Comparison of ENCODE assay signal across 14 cellular contexts in the genomic region with DNA sequence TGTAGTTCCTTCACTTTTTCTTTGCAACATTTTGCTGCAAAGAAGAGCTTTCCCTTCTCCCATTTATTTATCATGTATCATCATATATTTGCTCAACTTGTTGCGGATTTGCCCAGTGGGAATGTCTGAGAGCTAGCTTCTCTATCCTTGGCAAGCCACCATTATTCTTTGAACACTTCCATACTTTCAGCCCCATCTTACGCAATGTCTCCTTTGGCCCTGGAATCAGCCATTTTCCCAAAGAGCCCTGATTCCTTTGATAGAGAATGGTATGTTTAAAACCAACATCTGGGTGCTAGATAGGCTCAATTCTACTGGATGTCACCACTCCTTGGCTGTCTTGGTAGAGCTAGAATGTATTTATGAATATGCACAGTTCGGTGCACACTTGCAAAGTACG. TPM values are rescaled to one million over a fixed set of nuclear protein-coding genes. Genes with fewer than 3 reads are reported as not detected.
DNase-seq lines count a peak whose midpoint lies in the region; ATAC-seq, FAIRE-seq and TF ChIP-seq lines count a peak whose summit lies in the region.
"Had no signal": no experiment of that assay in that cellular context is flagged by ENCODE, and none has a peak within 500 bp of the region (broad histone marks: within the 10 kb centered on the region; RNA-seq: fewer than 3 reads in every experiment).

No MANE protein-coding gene starts in this region.

- H3K9me1 ChIP-seq in IMR-90 (ENCODE audit: insufficient read depth, low read length) (no peaks in the 10 kb centered on the region), K562 (ENCODE audit: control insufficient read depth, insufficient read depth, low read length) (no peaks in the 10 kb centered on the region)

- H2AK9ac ChIP-seq in IMR-90 (replicated peaks; ENCODE audit: low read depth, low read length, poor library complexity) = no peak overlapping the region

- H3K4me3 ChIP-seq in IMR-90 (ENCODE audit: insufficient read depth, low read depth, low read length) (no peak overlapping the region), K562 (no peak overlapping the region)
- H3K4me3 ChIP-seq: BLaER1 had no signal

- H3K27ac ChIP-seq in IMR-90 (ENCODE audit: insufficient read depth, low read length) (no peak overlapping the region), K562 (ENCODE audit: extremely low read depth, low read depth, low read length) (no peak overlapping the region)
- H3K27ac ChIP-seq: 22Rv1, BLaER1 had no signal

- H3K79me2 ChIP-seq in K562 (ENCODE audit: control insufficient read depth, insufficient read depth, low read length) = no peaks in the 10 kb centered on the region

- no peak overlapping the region for H3K23ac ChIP-seq in IMR-90 (ENCODE audit: low read depth, low read length)

- no peak overlapping the region for H3K18ac ChIP-seq in IMR-90 (ENCODE audit: low read depth, low read length)

- peaks cover 2% of the 10 kb centered on the region for H3K4me1 Mint-ChIP-seq in activated naive CD4-positive, alpha-beta T cell treated with anti-CD3 and anti-CD28 coated beads, Interleukin-2, amount 10 ng/mL, durations not matched to agents 7 days and 5 days
- H3K4me1 Mint-ChIP-seq in stimulated activated effector memory CD8-positive, alpha-beta T cell treated with anti-CD3 and anti-CD28 coated beads, Interleukin-12 subunit alpha, Interleukin-12 subunit beta, amount 100 ng/mL, for 72 hours = peaks cover 5% of the 10 kb centered on the region
- peaks cover 5 to 13% of the 10 kb centered on the region in 2 donors for H3K4me1 Mint-ChIP-seq in immature natural killer cell
- no peaks in the 10 kb centered on the region for H3K4me1 Mint-ChIP-seq in endothelial cell (ENCODE audit: unreplicated experiment)

- in situ Hi-C loops in IMR-90 (cut with MboI; ENCODE audit: low sequenced_read_pairs) = loop anchor here (10.0 kb wide), 1 partner anchor 328 kb away; no protein-coding TSS in a partner anchor
- in situ Hi-C loops in K562 (cut with MboI) = no loop called here

- H2AK5ac ChIP-seq in IMR-90 (ENCODE audit: low read depth, low read length) = no peak overlapping the region

- no peak overlapping the region for H4K8ac ChIP-seq in IMR-90 (ENCODE audit: low read depth in 2 of 2, low read length in 2 of 2)

- no peak overlapping the region for H3K4me2 ChIP-seq in IMR-90 (ENCODE audit: low read depth, low read length)
- no peak overlapping the region for H3K4me2 ChIP-seq in K562 (ENCODE audit: insufficient read depth, low read length)
- H3K4me2 ChIP-seq: BLaER1 had no signal

- H3K9ac ChIP-seq in IMR-90 (ENCODE audit: low read depth, low read length) (no peak overlapping the region), K562 (ENCODE audit: insufficient read depth in 1 of 2, low read depth in 2 of 2, low read length in 2 of 2) (no peak overlapping the region)
- H3K9ac ChIP-seq: BLaER1 had no signal

- no CpG with 5 or more reads among the region's 4 CpGs for WGBS in IMR-90 (ENCODE audit: extremely low coverage in 2 of 2, insufficient read length in 1 of 2), 2 experiments
- WGBS in K562 (ENCODE audit: insufficient coverage, low coverage, missing lambda C conversion rate) = 92% methylated on average over 4 of the region's 4 CpGs

- H4K5ac ChIP-seq in IMR-90 (ENCODE audit: low read depth, low read length) = no peak overlapping the region

- POLR2A ChIA-PET in IMR-90 (lab: Charles Lee; ENCODE audit: unreplicated experiment) (no interaction called here), K562 (lab: Yijun Ruan, JAX) (interaction anchor here (1.3 kb wide), 1 partner anchor 13 kb away, joined by 4 read pairs; no protein-coding TSS in a partner anchor)

- H3K79me1 ChIP-seq in IMR-90 (ENCODE audit: low read depth in 1 of 2, low read length in 2 of 2) = peaks cover 0 to 6% of the 10 kb centered on the region in 2 experiments; a peak in 3 of 4 replicates

- no peak for DNase-seq in activated naive CD4-positive, alpha-beta T cell treated with anti-CD3 and anti-CD28 coated beads, Interleukin-2, amount 10 ng/mL, durations not matched to agents 7 days and 5 days
- no peak for DNase-seq in activated naive CD4-positive, alpha-beta T cell treated with anti-CD3 and anti-CD28 coated beads, Interleukin-2, amount 50 U/mL, for 72 hours (ENCODE audit: low spot score in 2 of 2)
- DNase-seq in IMR-90 (no peak), K562 (ENCODE audit: extremely low read depth in 1 of 4, low spot score in 3 of 4) (no peak), immature natural killer cell (no peak), endothelial cell (ENCODE audit: low spot score) (no peak)
- no peak for DNase-seq in stimulated activated effector memory CD8-positive, alpha-beta T cell treated with anti-CD3 and anti-CD28 coated beads, Interleukin-12 subunit alpha, Interleukin-12 subunit beta, amount 100 ng/mL, for 72 hours (ENCODE audit: low spot score in 2 of 2)
- DNase-seq: DMS53, GF-D8, H7, KBM-7 had no signal

- H4K20me1 ChIP-seq in IMR-90 (ENCODE audit: insufficient read depth, low read length) = no peaks in the 10 kb centered on the region
- H4K20me1 ChIP-seq in K562 (replicated peaks; ENCODE audit: control insufficient read depth, insufficient read depth, low read length) = no peaks in the 10 kb centered on the region

- CTCF ChIA-PET in activated naive CD4-positive, alpha-beta T cell treated with anti-CD3 and anti-CD28 coated beads, Interleukin-2, amount 10 ng/mL, durations not matched to agents 7 days and 5 days (lab: Charles Lee) = interaction anchor here (1.1 to 7.5 kb wide), 3 partner anchors 198 to 626 kb away, joined by 3 to 64 read pairs (median 10); no protein-coding TSS in a partner anchor
- CTCF ChIA-PET in IMR-90 (lab: Yijun Ruan, JAX) = interaction anchor here (1.0 kb wide), 1 partner anchor 626 kb away, joined by 3 read pairs; no protein-coding TSS in a partner anchor
- CTCF ChIA-PET in K562 (lab: Yijun Ruan, JAX; ENCODE audit: low intra/inter-chr PET ratio) = interaction anchor here (0.9 kb wide), 1 partner anchor 324 kb away, joined by 3 read pairs; no protein-coding TSS in a partner anchor

- no peak overlapping the region for H2BK120ac ChIP-seq in IMR-90 (ENCODE audit: low read depth, low read length)

- no peak overlapping the region for H2BK5ac ChIP-seq in IMR-90 (ENCODE audit: low read depth, low read length, poor library complexity, severe bottlenecking)

- TF ChIP-seq POLR2A in IMR-90 (IDR thresholded peaks at IDR 0.05; ENCODE audit: low read depth, low read length) = no peak
- TF ChIP-seq POLR2A in K562 (conservative IDR thresholded peaks at IDR 0.05) = no peak

- no peak overlapping the region for H3K4me3 Mint-ChIP-seq in activated naive CD4-positive, alpha-beta T cell treated with anti-CD3 and anti-CD28 coated beads, Interleukin-2, amount 10 ng/mL, durations not matched to agents 7 days and 5 days
- no peak overlapping the region for H3K4me3 Mint-ChIP-seq in stimulated activated effector memory CD8-positive, alpha-beta T cell treated with anti-CD3 and anti-CD28 coated beads, Interleukin-12 subunit alpha, Interleukin-12 subunit beta, amount 100 ng/mL, for 72 hours
- H3K4me3 Mint-ChIP-seq in immature natural killer cell (no peak overlapping the region), endothelial cell (ENCODE audit: unreplicated experiment) (no peak overlapping the region)

- H3K27me3 ChIP-seq in IMR-90 (ENCODE audit: control insufficient read depth, insufficient read depth, low read length) (no peaks in the 10 kb centered on the region), K562 (ENCODE audit: control insufficient read depth in 2 of 2, insufficient read depth in 2 of 2, low read length in 2 of 2) (no peaks in the 10 kb centered on the region)
- H3K27me3 ChIP-seq: BLaER1 had no signal

- H2BK20ac ChIP-seq in IMR-90 (ENCODE audit: low read depth, low read length) = no peak overlapping the region

- H2AFZ ChIP-seq in IMR-90 (replicated peaks; ENCODE audit: low read length, poor library complexity) (no peak overlapping the region), K562 (ENCODE audit: low read depth, low read length) (no peak overlapping the region)

- H3K9me3 Mint-ChIP-seq in activated naive CD4-positive, alpha-beta T cell treated with anti-CD3 and anti-CD28 coated beads, Interleukin-2, amount 10 ng/mL, durations not matched to agents 7 days and 5 days = no peaks in the 10 kb centered on the region
- no peaks in the 10 kb centered on the region for H3K9me3 Mint-ChIP-seq in activated naive CD4-positive, alpha-beta T cell treated with anti-CD3 and anti-CD28 coated beads, Interleukin-2, amount 50 U/mL, for 72 hours
- no peaks in the 10 kb centered on the region for H3K9me3 Mint-ChIP-seq in stimulated activated effector memory CD8-positive, alpha-beta T cell treated with anti-CD3 and anti-CD28 coated beads, Interleukin-12 subunit alpha, Interleukin-12 subunit beta, amount 100 ng/mL, for 72 hours
- no peaks in the 10 kb centered on the region for H3K9me3 Mint-ChIP-seq in immature natural killer cell
- H3K9me3 Mint-ChIP-seq in endothelial cell (ENCODE audit: unreplicated experiment) = no peaks in the 10 kb centered on the region

- no peak overlapping the region for H4K91ac ChIP-seq in IMR-90 (ENCODE audit: insufficient read depth, low read depth, low read length)

- TF ChIP-seq RAD21 in IMR-90 (IDR thresholded peaks at IDR 0.05; ENCODE audit: low read length) (no peak), K562 (CRISPR knock-in tag; conservative IDR thresholded peaks at IDR 0.05 in 1 of 2, IDR thresholded peaks at IDR 0.05 in 1 of 2) (no peak)

- no peak for FAIRE-seq in K562 (lab: Jason Lieb, UNC)
- FAIRE-seq: GM19239 had no signal

- H3K9me3 ChIP-seq in IMR-90 (ENCODE audit: control insufficient read depth, insufficient read depth, low read length) = no peaks in the 10 kb centered on the region
- H3K9me3 ChIP-seq in K562 (replicated peaks; ENCODE audit: control insufficient read depth, insufficient read depth, low read depth, low read length) = no peaks in the 10 kb centered on the region
- H3K9me3 ChIP-seq: BLaER1 had no signal

- H3K56ac ChIP-seq in IMR-90 (ENCODE audit: extremely low read depth, insufficient read depth, low read length) = no peak overlapping the region

- dilution Hi-C loops in IMR-90 (cut with HindIII; ENCODE audit: low sequenced_read_pairs, unreplicated experiment) = no loop called here

- no peak for TF ChIP-seq CTCF in IMR-90 (conservative IDR thresholded peaks at IDR 0.05; ENCODE audit: low read depth, low read length)
- TF ChIP-seq CTCF in K562 (IDR thresholded peaks at IDR 0.05 in 2 of 3, conservative IDR thresholded peaks at IDR 0.05 in 1 of 3; ENCODE audit: insufficient read depth in 2 of 3, low read depth in 1 of 3, low read length in 3 of 3) = no peak
- TF ChIP-seq CTCF in endothelial cell (IDR thresholded peaks at IDR 0.05; ENCODE audit: unreplicated experiment) = no peak

- intact Hi-C loops in IMR-90 (cut with micrococcal nuclease) (no loop called here), K562 (cut with micrococcal nuclease) (no loop called here)

- ATAC-seq in activated naive CD4-positive, alpha-beta T cell treated with anti-CD3 and anti-CD28 coated beads, Interleukin-2, amount 50 U/mL, for 72 hours = no peak
- ATAC-seq in IMR-90 (ENCODE audit: low read depth) = no peak
- ATAC-seq in K562 = no peak
- ATAC-seq in stimulated activated effector memory CD8-positive, alpha-beta T cell treated with anti-CD3 and anti-CD28 coated beads, Interleukin-12 subunit alpha, Interleukin-12 subunit beta, amount 100 ng/mL, for 72 hours = no peak

- peak overlapping the region; percentile 9 for H3K27ac Mint-ChIP-seq in activated naive CD4-positive, alpha-beta T cell treated with anti-CD3 and anti-CD28 coated beads, Interleukin-2, amount 10 ng/mL, durations not matched to agents 7 days and 5 days
- H3K27ac Mint-ChIP-seq in activated naive CD4-positive, alpha-beta T cell treated with anti-CD3 and anti-CD28 coated beads, Interleukin-2, amount 50 U/mL, for 72 hours = no peak overlapping the region
- peak overlapping the region; percentile 12 for H3K27ac Mint-ChIP-seq in stimulated activated effector memory CD8-positive, alpha-beta T cell treated with anti-CD3 and anti-CD28 coated beads, Interleukin-12 subunit alpha, Interleukin-12 subunit beta, amount 100 ng/mL, for 72 hours
- H3K27ac Mint-ChIP-seq in immature natural killer cell = no peak overlapping the region
- no peak overlapping the region for H3K27ac Mint-ChIP-seq in endothelial cell (ENCODE audit: unreplicated experiment)

- H3K4ac ChIP-seq in IMR-90 (ENCODE audit: low read depth, low read length) = no peak overlapping the region

- H2BK15ac ChIP-seq in IMR-90 (ENCODE audit: low read depth, low read length) = no peak overlapping the region

- TF ChIP-seq EP300 in K562 (IDR thresholded peaks at IDR 0.05; ENCODE audit: low read length) = no peak

- H3K36me3 Mint-ChIP-seq in activated naive CD4-positive, alpha-beta T cell treated with anti-CD3 and anti-CD28 coated beads, Interleukin-2, amount 10 ng/mL, durations not matched to agents 7 days and 5 days = peaks cover 41% of the 10 kb centered on the region
- peaks cover 0 to 6% of the 10 kb centered on the region in 2 donors for H3K36me3 Mint-ChIP-seq in activated naive CD4-positive, alpha-beta T cell treated with anti-CD3 and anti-CD28 coated beads, Interleukin-2, amount 50 U/mL, for 72 hours
- peaks cover 47% of the 10 kb centered on the region for H3K36me3 Mint-ChIP-seq in stimulated activated effector memory CD8-positive, alpha-beta T cell treated with anti-CD3 and anti-CD28 coated beads, Interleukin-12 subunit alpha, Interleukin-12 subunit beta, amount 100 ng/mL, for 72 hours
- H3K36me3 Mint-ChIP-seq in immature natural killer cell (peaks cover 0 to 20% (median 4%) of the 10 kb centered on the region in 3 donors), endothelial cell (ENCODE audit: low read depth, unreplicated experiment) (peaks cover 5% of the 10 kb centered on the region)

- no peaks in the 10 kb centered on the region for H3K27me3 Mint-ChIP-seq in activated naive CD4-positive, alpha-beta T cell treated with anti-CD3 and anti-CD28 coated beads, Interleukin-2, amount 10 ng/mL, durations not matched to agents 7 days and 5 days
- H3K27me3 Mint-ChIP-seq in immature natural killer cell (ENCODE audit: low read depth in 3 of 3) (peaks cover 0 to 3% (median 0%) of the 10 kb centered on the region in 3 donors), endothelial cell (ENCODE audit: unreplicated experiment) (no peaks in the 10 kb centered on the region)

- H3K36me3 ChIP-seq in IMR-90 (ENCODE audit: control insufficient read depth, insufficient read depth, low read length) (peaks cover 5% of the 10 kb centered on the region), K562 (ENCODE audit: control insufficient read depth, insufficient read depth, low read length) (peaks cover 11% of the 10 kb centered on the region)

- no TSS peak for BruUV-seq in IMR-90 (replicated peaks; lab: Mats Ljungman, UMichigan)
- BruUV-seq in K562 (replicated peaks; lab: Mats Ljungman, UMichigan) = no TSS peak

- H3K14ac ChIP-seq in IMR-90 (replicated peaks; ENCODE audit: low read depth, low read length) = no peak overlapping the region

- H3K4me1 ChIP-seq in IMR-90 (ENCODE audit: control insufficient read depth, insufficient read depth, low read length) (no peaks in the 10 kb centered on the region; the same call in 1 of the 2 replicates), K562 (replicated peaks in 1 of 2; ENCODE audit: control insufficient read depth in 2 of 2, insufficient read depth in 2 of 2, low read length in 2 of 2) (no peaks in the 10 kb centered on the region)

RNA-seq across cellular contexts. Expression of a gene that starts 12.6 kb away (rescaled TPM):
- total RNA-seq in activated naive CD4-positive, alpha-beta T cell treated with anti-CD3 and anti-CD28 coated beads, Interleukin-2, amount 50 U/mL, for 72 hours = 1 to 10 TPM; 4.6 to 9.4 TPM
- 8.1 and 8.9 TPM in 2 replicates for total RNA-seq in IMR-90 (2012; rRNA removed)
- 3.6 and 3.9 TPM in 2 replicates for polyA plus RNA-seq in IMR-90 (2012; rRNA removed)
- polyA plus RNA-seq in IMR-90 (2012; cell fraction: cytosol; rRNA removed) = 0.58 and 1.4 TPM in 2 replicates
- polyA plus RNA-seq in IMR-90 (2012; cell fraction: nucleus; rRNA removed; ENCODE audit: low replicate concordance) = 0.38 and 2.1 TPM in 2 replicates
- 4.1 and 11.4 TPM in 2 replicates for total RNA-seq in K562 (2011; cell fraction: chromatin; rRNA removed; ENCODE audit: low replicate concordance)
- total RNA-seq in K562 (2011; cell fraction: nucleolus; rRNA removed) = 4.2 and 5.7 TPM in 2 replicates
- total RNA-seq in K562 (2011; cell fraction: nucleoplasm; rRNA removed) = 7.0 and 7.2 TPM in 2 replicates
- total RNA-seq in K562 (2014; rRNA removed) = 11.2 and 12.3 TPM in 2 replicates
- 20.2 and 21.1 TPM in 2 replicates for total RNA-seq in K562 (2014; rRNA removed; fragmentation: Illumina TruSeq; extraction: Trizol)
- total RNA-seq in K562 (2015; rRNA removed; fragmentation: Illumina TruSeq; extraction: Trizol) = 21.5 and 22.6 TPM in 2 replicates
- total RNA-seq in K562 (2021) = 11.8 and 16.1 TPM in 2 replicates
- polyA plus RNA-seq in K562 (2011; rRNA removed) = 15.0 and 19.8 TPM in 2 replicates
- 4.4 and 7.5 TPM in 2 replicates for polyA plus RNA-seq in K562 (2011; cell fraction: cytosol; rRNA removed)
- 3.9 and 5.7 TPM in 2 replicates for polyA plus RNA-seq in K562 (2011; cell fraction: nucleus; rRNA removed)
- 10.6 and 13.6 TPM in 2 replicates for polyA plus RNA-seq in K562 (2012)
- polyA plus RNA-seq in K562 (2014; fragmentation: Illumina TruSeq; extraction: Trizol) = 15.4 and 15.5 TPM in 2 replicates
- polyA plus RNA-seq in K562 (2014; fragmentation: Nextera tagmentation; extraction: Ambion mirVana) = 10 to 100 TPM; 26.1 to 32.6 TPM
- 10.8 and 13.0 TPM in 2 replicates for polyA plus RNA-seq in K562 (2014; rRNA removed)
- polyA minus RNA-seq in K562 (2011; rRNA and poly(A)+ RNA removed) = 10.6 and 14.0 TPM in 2 replicates
- 4.4 and 11.8 TPM in 2 replicates for polyA minus RNA-seq in K562 (2011; cell fraction: cytosol; rRNA and poly(A)+ RNA removed)
- polyA minus RNA-seq in K562 (2011; cell fraction: nucleus; rRNA and poly(A)+ RNA removed) = 2.6 and 6.6 TPM in 2 replicates
- 10 to 100 TPM in 2 of 3 donors, 1 to 10 TPM in 1; 4.3 to 14.1 (median 10.2) TPM for polyA plus RNA-seq in immature natural killer cell
- 16.0 TPM for total RNA-seq in endothelial cell (ENCODE audit: unreplicated experiment)

RNA-seq across cellular contexts. Expression of a gene that starts 55.2 kb away (rescaled TPM):
- 10 to 100 TPM; 12.4 to 15.5 TPM for total RNA-seq in activated naive CD4-positive, alpha-beta T cell treated with anti-CD3 and anti-CD28 coated beads, Interleukin-2, amount 50 U/mL, for 72 hours
- 22.9 and 26.7 TPM in 2 replicates for total RNA-seq in IMR-90 (2012; rRNA removed)
- 4.8 and 6.4 TPM in 2 replicates for polyA plus RNA-seq in IMR-90 (2012; rRNA removed)
- 0.89 and 1.4 TPM in 2 replicates for polyA plus RNA-seq in IMR-90 (2012; cell fraction: cytosol; rRNA removed)
- polyA plus RNA-seq in IMR-90 (2012; cell fraction: nucleus; rRNA removed; ENCODE audit: low replicate concordance) = 2.9 and 18.2 TPM in 2 replicates
- total RNA-seq in K562 (2011; cell fraction: chromatin; rRNA removed; ENCODE audit: low replicate concordance) = 9.0 and 26.4 TPM in 2 replicates
- 2.8 and 3.9 TPM in 2 replicates for total RNA-seq in K562 (2011; cell fraction: nucleolus; rRNA removed)
- total RNA-seq in K562 (2011; cell fraction: nucleoplasm; rRNA removed) = 9.2 TPM in 2 replicates
- 8.5 and 8.9 TPM in 2 replicates for total RNA-seq in K562 (2014; rRNA removed)
- total RNA-seq in K562 (2014; rRNA removed; fragmentation: Illumina TruSeq; extraction: Trizol) = 29.3 and 37.5 TPM in 2 replicates
- total RNA-seq in K562 (2015; rRNA removed; fragmentation: Illumina TruSeq; extraction: Trizol) = 20.1 and 23.1 TPM in 2 replicates
- total RNA-seq in K562 (2021) = 17.8 and 18.3 TPM in 2 replicates
- 12.8 and 16.7 TPM in 2 replicates for polyA plus RNA-seq in K562 (2011; rRNA removed)
- 4.1 and 7.8 TPM in 2 replicates for polyA plus RNA-seq in K562 (2011; cell fraction: cytosol; rRNA removed)
- polyA plus RNA-seq in K562 (2011; cell fraction: nucleus; rRNA removed) = 20.0 and 20.8 TPM in 2 replicates
- 7.7 and 8.6 TPM in 2 replicates for polyA plus RNA-seq in K562 (2012)
- polyA plus RNA-seq in K562 (2014; fragmentation: Illumina TruSeq; extraction: Trizol) = 13.0 and 20.2 TPM in 2 replicates
- 1 to 10 TPM; 4.1 to 6.2 TPM for polyA plus RNA-seq in K562 (2014; fragmentation: Nextera tagmentation; extraction: Ambion mirVana)
- polyA plus RNA-seq in K562 (2014; rRNA removed) = 7.5 and 10.0 TPM in 2 replicates
- polyA minus RNA-seq in K562 (2011; rRNA and poly(A)+ RNA removed) = 42.0 and 42.2 TPM in 2 replicates
- 10.2 and 15.1 TPM in 2 replicates for polyA minus RNA-seq in K562 (2011; cell fraction: cytosol; rRNA and poly(A)+ RNA removed)
- polyA minus RNA-seq in K562 (2011; cell fraction: nucleus; rRNA and poly(A)+ RNA removed) = 7.8 and 16.9 TPM in 2 replicates
- 10 to 100 TPM in 1 of 3 donors, 1 to 10 TPM in 2; 3.5 to 11.2 (median 5.3) TPM for polyA plus RNA-seq in immature natural killer cell
- total RNA-seq in endothelial cell (ENCODE audit: unreplicated experiment) = 52.3 TPM

Comparison
In these comparisons a context has a peak if more than half of its experiments do, and no peak if none do; other contexts are left out.
1. H3K27ac Mint-ChIP-seq: peak in activated naive CD4-positive, alpha-beta T cell treated with anti-CD3 and anti-CD28 coated beads, Interleukin-2, amount 10 ng/mL, durations not matched to agents 7 days and 5 days (single experiment) and stimulated activated effector memory CD8-positive, alpha-beta T cell treated with anti-CD3 and anti-CD28 coated beads, Interleukin-12 subunit alpha, Interleukin-12 subunit beta, amount 100 ng/mL, for 72 hours (single experiment); none in activated naive CD4-positive, alpha-beta T cell treated with anti-CD3 and anti-CD28 coated beads, Interleukin-2, amount 50 U/mL, for 72 hours (0 of 2), immature natural killer cell (0 of 6) and endothelial cell (single experiment).